Comparison of ENCODE assay signal across 23 cellular contexts in genomic region chr2:151344906-151345305, GRCh38.
"Had no signal": no experiment of that assay in that cellular context is flagged by ENCODE, and none has a peak within 500 bp of the region (broad histone marks: within the 10 kb centered on the region; RNA-seq: fewer than 3 reads in every experiment).

No MANE protein-coding gene starts in this region.

- H3K27me3 ChIP-seq: hepatocyte, neural progenitor cell, ovary, right atrium auricular region, sigmoid colon, uterus had no signal

- H3K27ac Mint-ChIP-seq: dendritic cell treated with granulocyte-macrophage colony-stimulating factor and Interleukin-4, amounts not matched to agents 40 ng/mL and 50 ng/mL, for 4 days; effector memory CD8-positive, alpha-beta T cell; natural killer cell treated with Interleukin-12 subunit alpha and Interleukin-12 subunit beta and Interleukin-15 and Interleukin-18, amount 100 ng/mL, for 72 hours; neural progenitor cell; type B pancreatic cell had no signal

- H2AFZ ChIP-seq: hepatocyte, neural progenitor cell had no signal

- H3K27me3 Mint-ChIP-seq: dendritic cell treated with granulocyte-macrophage colony-stimulating factor and Interleukin-4, amounts not matched to agents 40 ng/mL and 50 ng/mL, for 4 days; type B pancreatic cell had no signal

- H3K27ac ChIP-seq: hepatocyte, neural progenitor cell, ovary, right atrium auricular region, sigmoid colon, skin epidermis, uterus had no signal

- H3K36me3 Mint-ChIP-seq: natural killer cell treated with Interleukin-12 subunit alpha and Interleukin-12 subunit beta and Interleukin-15 and Interleukin-18, amount 100 ng/mL, for 72 hours; neural progenitor cell; type B pancreatic cell had no signal

- H3K4me1 ChIP-seq: right atrium auricular region, sigmoid colon, uterus had no signal

- H3K9ac ChIP-seq: neural progenitor cell had no signal

- H3K9me3 ChIP-seq: sigmoid colon, uterus had no signal

- H3K4me2 ChIP-seq: hepatocyte, neural progenitor cell had no signal

- DNase-seq: effector memory CD8-positive, alpha-beta T cell; foreskin melanocyte; head of caudate nucleus; kidney; left colon; left ventricle myocardium superior; mesenchymal stem cell; midbrain; nucleus accumbens; ovary; sigmoid colon; stimulated activated CD4-positive, alpha-beta T cell treated with anti-CD3 and anti-CD28 coated beads, Interleukin-2, amount 100 ng/mL, for 24 hours; stimulated activated CD4-positive, alpha-beta T cell treated with anti-CD3 and anti-CD28 coated beads, Interleukin-4, amount 100 ng/mL, for 4 hours; stimulated activated naive CD4-positive, alpha-beta T cell; uterus had no signal

- H3K4me3 ChIP-seq: hepatocyte, lung, neural progenitor cell, ovary, right atrium auricular region, sigmoid colon, skin epidermis, uterus had no signal

- H3K4me3 Mint-ChIP-seq: dendritic cell treated with granulocyte-macrophage colony-stimulating factor and Interleukin-4, amounts not matched to agents 40 ng/mL and 50 ng/mL, for 4 days; effector memory CD8-positive, alpha-beta T cell; natural killer cell treated with Interleukin-12 subunit alpha and Interleukin-12 subunit beta and Interleukin-15 and Interleukin-18, amount 100 ng/mL, for 72 hours; neural progenitor cell; type B pancreatic cell had no signal

- ATAC-seq: effector memory CD8-positive, alpha-beta T cell; left colon; left ventricle myocardium superior; natural killer cell treated with Interleukin-12 subunit alpha and Interleukin-12 subunit beta and Interleukin-15 and Interleukin-18, amount 100 ng/mL, for 72 hours had no signal

- H3K79me2 ChIP-seq: hepatocyte had no signal

- H3K36me3 ChIP-seq: neural progenitor cell, ovary, right atrium auricular region, sigmoid colon, uterus had no signal
